In the genomic region with DNA sequence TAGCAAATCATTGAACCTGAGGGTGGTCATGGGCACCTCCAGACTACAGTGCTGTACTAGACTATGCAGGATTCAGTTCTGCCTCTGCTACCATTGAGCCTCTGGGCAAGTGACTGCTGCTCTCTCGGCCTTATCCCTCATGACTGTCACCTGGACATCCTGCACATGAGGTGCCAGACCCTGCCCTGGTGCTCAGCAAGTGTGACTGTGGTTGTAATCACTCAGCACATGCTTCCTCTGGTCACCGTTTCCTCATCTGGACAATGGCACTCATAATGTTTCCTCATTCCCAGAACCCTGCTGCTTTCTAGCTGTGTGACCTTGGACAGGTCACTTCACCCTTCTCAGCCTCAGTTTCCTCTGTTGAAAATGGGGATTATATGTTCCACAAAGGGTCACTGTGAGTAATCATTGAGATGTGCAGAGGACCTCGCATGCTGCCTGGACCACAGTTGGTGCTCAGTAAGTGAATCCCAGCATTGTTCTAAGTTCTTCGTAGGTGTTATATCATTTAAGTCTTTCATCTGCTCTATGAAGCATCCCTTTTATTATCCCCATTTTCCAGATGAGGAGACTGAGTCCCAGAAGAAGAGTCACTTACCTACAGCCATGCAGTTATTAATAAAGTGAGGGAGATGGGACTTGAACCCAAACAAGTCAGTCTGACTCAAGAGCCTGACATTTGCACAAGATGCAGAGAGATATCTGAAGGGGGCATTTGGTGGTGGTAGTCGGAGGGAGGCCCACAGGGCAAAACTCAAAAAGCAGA, we compare ENCODE assay signal across 34 cellular contexts. TPM values are rescaled to one million over a fixed set of nuclear protein-coding genes. Genes with fewer than 3 reads are reported as not detected.
"Had no signal": no experiment of that assay in that cellular context is flagged by ENCODE, and none has a peak within 500 bp of the region (broad histone marks: within the 10 kb centered on the region; RNA-seq: fewer than 3 reads in every experiment).

No MANE protein-coding gene starts in this region.

- H3K4me1 Mint-ChIP-seq: activated CD4-positive, alpha-beta memory T cell treated with anti-CD3 and anti-CD28 coated beads, Interleukin-2, amount 10 ng/mL, durations not matched to agents 7 days and 5 days; activated CD8-positive, alpha-beta memory T cell treated with anti-CD3 and anti-CD28 coated beads, Interleukin-2, amount 10 ng/mL, durations not matched to agents 7 days and 5 days had no signal

- H3K27me3 ChIP-seq: ascending aorta had no signal

- H3K27ac ChIP-seq: ascending aorta, SJCRH30, SK-N-MC, WERI-Rb-1 had no signal

- H3K36me3 ChIP-seq: ascending aorta, MG63, SJCRH30, WERI-Rb-1 had no signal

- ATAC-seq: activated CD8-positive, alpha-beta memory T cell treated with anti-CD3 and anti-CD28 coated beads, Interleukin-2, amount 10 ng/mL, durations not matched to agents 7 days and 5 days; activated T-helper 17 cell treated with anti-CD3 and anti-CD28 coated beads, Interleukin-2, amount 50 U/mL, for 72 hours; Panc1 had no signal

- H3K4me3 ChIP-seq: ascending aorta, MG63, SJCRH30, SK-N-MC had no signal

- DNase-seq: activated CD4-positive, alpha-beta memory T cell treated with anti-CD3 and anti-CD28 coated beads, Interleukin-2, amount 10 ng/mL, durations not matched to agents 7 days and 5 days; activated CD4-positive, alpha-beta T cell treated with anti-CD3 and anti-CD28 coated beads for 1 hour; activated CD4-positive, alpha-beta T cell treated with anti-CD3 and anti-CD28 coated beads for 48 hours; activated CD4-positive, CD25-positive, alpha-beta regulatory T cell; activated CD8-positive, alpha-beta memory T cell treated with anti-CD3 and anti-CD28 coated beads for 24 hours; activated CD8-positive, alpha-beta memory T cell treated with anti-CD3 and anti-CD28 coated beads, Interleukin-2, amount 10 ng/mL, durations not matched to agents 7 days and 5 days; activated CD8-positive, alpha-beta memory T cell treated with anti-CD3 and anti-CD28 coated beads, Interleukin-2, amount 50 U/mL, for 48 hours; activated effector memory CD4-positive, alpha-beta T cell treated with anti-CD3 and anti-CD28 coated beads, Interleukin-2, amount 50 U/mL, for 16 hours; activated naive CD4-positive, alpha-beta T cell; activated naive CD4-positive, alpha-beta T cell treated with anti-CD3 and anti-CD28 coated beads, Interleukin-2, amount 50 U/mL, for 16 hours; activated naive CD8-positive, alpha-beta T cell treated with anti-CD3 and anti-CD28 coated beads, Interleukin-2, amount 10 ng/mL, durations not matched to agents 7 days and 5 days; activated T-cell treated with anti-CD3 and anti-CD28 coated beads, Interleukin-2, amount 50 U/mL, for 48 hours; amygdala; Kasumi-1; KG1; MG63; NCI-H1048; NCI-H1105 treated with DMSO at 0.1 percent for 48 hours; NCI-H1436; NCI-H1694; NCI-H1930; NCI-H345; NCI-H524 treated with DMSO at 0.1 percent for 48 hours; SHP77; SJCRH30; WERI-Rb-1 had no signal

- H3K27ac Mint-ChIP-seq: activated CD4-positive, alpha-beta memory T cell treated with anti-CD3 and anti-CD28 coated beads, Interleukin-2, amount 10 ng/mL, durations not matched to agents 7 days and 5 days; activated CD8-positive, alpha-beta memory T cell treated with anti-CD3 and anti-CD28 coated beads, Interleukin-2, amount 10 ng/mL, durations not matched to agents 7 days and 5 days; activated T-helper 17 cell treated with anti-CD3 and anti-CD28 coated beads, Interleukin-2, amount 50 U/mL, for 72 hours had no signal

- H3K4me3 Mint-ChIP-seq: activated CD4-positive, alpha-beta memory T cell treated with anti-CD3 and anti-CD28 coated beads, Interleukin-2, amount 10 ng/mL, durations not matched to agents 7 days and 5 days; activated CD8-positive, alpha-beta memory T cell treated with anti-CD3 and anti-CD28 coated beads, Interleukin-2, amount 10 ng/mL, durations not matched to agents 7 days and 5 days; activated naive CD8-positive, alpha-beta T cell treated with anti-CD3 and anti-CD28 coated beads, Interleukin-2, amount 10 ng/mL, durations not matched to agents 7 days and 5 days; activated T-helper 17 cell treated with anti-CD3 and anti-CD28 coated beads, Interleukin-2, amount 50 U/mL, for 72 hours had no signal

- H3K4me1 ChIP-seq: ascending aorta, SJCRH30 had no signal

RNA-seq across cellular contexts. Expression of a gene that starts 3.2 kb away (rescaled TPM):
- total RNA-seq: activated CD4-positive, alpha-beta memory T cell treated with anti-CD3 and anti-CD28 coated beads, Interleukin-2, amount 10 ng/mL, durations not matched to agents 7 days and 5 days; activated CD8-positive, alpha-beta memory T cell treated with anti-CD3 and anti-CD28 coated beads, Interleukin-2, amount 10 ng/mL, durations not matched to agents 7 days and 5 days; activated T-helper 17 cell treated with anti-CD3 and anti-CD28 coated beads, Interleukin-2, amount 50 U/mL, for 72 hours; cardiac septum; RPMI7951; T-helper 1 cell treated with Interleukin-12 subunit alpha and Interleukin-12 subunit beta and Interleukin-4 antibody, amounts not matched to agents 30 ng/mL and 1 ng/mL, for 36 hours; T-helper 2 cell treated with Interferon-gamma antibody and Interleukin-4, amounts not matched to agents 100 ng/mL and 5 ng/mL, for 36 hours had no signal

RNA-seq across cellular contexts. Expression of a gene that starts 12.7 kb away (rescaled TPM):
- total RNA-seq: activated CD4-positive, alpha-beta memory T cell treated with anti-CD3 and anti-CD28 coated beads, Interleukin-2, amount 10 ng/mL, durations not matched to agents 7 days and 5 days; activated T-helper 17 cell treated with anti-CD3 and anti-CD28 coated beads, Interleukin-2, amount 50 U/mL, for 72 hours; ascending aorta; RPMI7951; SJCRH30; T-helper 1 cell treated with Interleukin-12 subunit alpha and Interleukin-12 subunit beta and Interleukin-4 antibody, amounts not matched to agents 30 ng/mL and 1 ng/mL, for 36 hours; T-helper 2 cell treated with Interferon-gamma antibody and Interleukin-4, amounts not matched to agents 100 ng/mL and 5 ng/mL, for 36 hours had no signal
